Comparison of ENCODE assay signal across 8 cellular contexts in genomic region chr20:3209946-3210317, GRCh38. TPM values are rescaled to one million over a fixed set of nuclear protein-coding genes. Genes with fewer than 3 reads are reported as not detected.
DNase-seq lines count a peak whose midpoint lies in the region; ATAC-seq and TF ChIP-seq lines count a peak whose summit lies in the region.

No MANE protein-coding gene starts in this region.

- H3K27me3 ChIP-seq in AG04450 (ENCODE audit: control insufficient read depth, insufficient read depth, low read length): no peaks in the 10 kb centered on the region
- H3K27me3 ChIP-seq in hepatocyte: no peaks in the 10 kb centered on the region
- no peaks in the 10 kb centered on the region for H3K27me3 ChIP-seq in skeletal muscle tissue (ENCODE audit: control insufficient read depth in 3 of 3, insufficient read depth in 3 of 3, low read length in 3 of 3)

- ATAC-seq in HG02798 (IDR thresholded peaks at IDR 0.05; ENCODE audit: poor library complexity, unreplicated experiment) (peak; percentile 26), HG03139 (IDR thresholded peaks at IDR 0.05; ENCODE audit: unreplicated experiment) (no peak)

- no peaks in the 10 kb centered on the region for H3K9me2 ChIP-seq in hepatocyte (replicated peaks; ENCODE audit: insufficient read depth)

- POLR2A ChIA-PET in AG04450 (lab: Yijun Ruan, JAX): no interaction called here

- 6% methylated on average over 10 of the region's 10 CpGs for WGBS in hepatocyte (ENCODE audit: low lambda C conversion rate, missing lambda C conversion rate)

- H3K4me1 Mint-ChIP-seq in activated naive CD4-positive, alpha-beta T cell treated with anti-CD3 and anti-CD28 coated beads, Interleukin-2, amount 50 U/mL, for 24 hours: peaks cover 26% of the 10 kb centered on the region

- H3K4me3 ChIP-seq in AG04450 (ENCODE audit: low read depth, low read length) (peak overlapping the region; percentile 85), hepatocyte (peak overlapping the region; percentile 96), skeletal muscle tissue (ENCODE audit: low read length in 3 of 3) (peak overlapping the region; percentile 88 to 96 (median 89))

- H3K36me3 ChIP-seq in hepatocyte (replicated peaks; ENCODE audit: insufficient read depth, low read depth) (no peaks in the 10 kb centered on the region), skeletal muscle tissue (ENCODE audit: control insufficient read depth in 3 of 3, insufficient read depth in 3 of 3, low read length in 3 of 3) (peaks cover 9 to 13% (median 11%) of the 10 kb centered on the region in 3 donors)

- peak overlapping the region; percentile 91 for H3K27ac Mint-ChIP-seq in activated naive CD4-positive, alpha-beta T cell treated with anti-CD3 and anti-CD28 coated beads, Interleukin-2, amount 50 U/mL, for 24 hours

- H3K27me3 Mint-ChIP-seq in activated naive CD4-positive, alpha-beta T cell treated with anti-CD3 and anti-CD28 coated beads, Interleukin-2, amount 50 U/mL, for 24 hours: no peaks in the 10 kb centered on the region

- peak overlapping the region; percentile 95 for H2AFZ ChIP-seq in hepatocyte

- TF ChIP-seq CTCF in AG04450 (IDR thresholded peaks at IDR 0.05; ENCODE audit: low read depth, low read length) (no peak), hepatocyte (IDR thresholded peaks at IDR 0.05; ENCODE audit: poor library complexity) (no peak)

- peaks cover 5% of the 10 kb centered on the region for H4K20me1 ChIP-seq in hepatocyte (ENCODE audit: insufficient read depth, poor library complexity, severe bottlenecking)

- H3K9me3 ChIP-seq in AG04450 (ENCODE audit: control insufficient read depth, insufficient read depth, low read length): no peaks in the 10 kb centered on the region; the same call in 1 of the 2 replicates
- no peaks in the 10 kb centered on the region for H3K9me3 ChIP-seq in hepatocyte (ENCODE audit: low read depth)
- H3K9me3 ChIP-seq in skeletal muscle tissue (ENCODE audit: control insufficient read depth in 3 of 3, low read length in 3 of 3): no peaks in the 10 kb centered on the region

- peak overlapping the region; percentile 75 for H3K27ac ChIP-seq in AG04450 (ENCODE audit: low read depth, low read length)
- peak overlapping the region; percentile 97 for H3K27ac ChIP-seq in hepatocyte
- H3K27ac ChIP-seq in skeletal muscle tissue (ENCODE audit: low read depth, low read length): peak overlapping the region; percentile 64

- H3K79me2 ChIP-seq in hepatocyte: peaks cover 40% of the 10 kb centered on the region

- H3K4me3 Mint-ChIP-seq in activated naive CD4-positive, alpha-beta T cell treated with anti-CD3 and anti-CD28 coated beads, Interleukin-2, amount 50 U/mL, for 24 hours: peak overlapping the region; percentile 100

- H3K36me3 Mint-ChIP-seq in activated naive CD4-positive, alpha-beta T cell treated with anti-CD3 and anti-CD28 coated beads, Interleukin-2, amount 50 U/mL, for 24 hours: peaks cover 10% of the 10 kb centered on the region

- H3K4me2 ChIP-seq in hepatocyte: peak overlapping the region; percentile 97

- H3K4me1 ChIP-seq in hepatocyte (ENCODE audit: insufficient read depth) (peaks cover 13% of the 10 kb centered on the region), skeletal muscle tissue (ENCODE audit: control insufficient read depth in 3 of 3, insufficient read depth in 3 of 3, low read length in 3 of 3) (peaks cover 11 to 21% (median 12%) of the 10 kb centered on the region in 3 donors)

- H3K9me3 Mint-ChIP-seq in activated naive CD4-positive, alpha-beta T cell treated with anti-CD3 and anti-CD28 coated beads, Interleukin-2, amount 50 U/mL, for 24 hours: no peaks in the 10 kb centered on the region

- DNase-seq in AG04450 (ENCODE audit: low read depth, low spot score) (no peak), hepatocyte (ENCODE audit: low spot score) (no peak), cerebellar nuclear complex (lab: John Stamatoyannopoulos, UW) (no peak), HuH-7.5 (ENCODE audit: low spot score) (no peak)

- peak overlapping the region; percentile 82 to 92 (median 90) for H3K9ac ChIP-seq in skeletal muscle tissue (ENCODE audit: low read depth in 1 of 3, low read length in 3 of 3)

- CTCF ChIA-PET in AG04450 (lab: Charles Lee): interaction anchor here (2.7 kb wide), 1 partner anchor 9 kb away, joined by 16 read pairs; no protein-coding TSS in a partner anchor

RNA-seq across cellular contexts. Expression of gene ITPA, which starts 0.6 kb away (rescaled TPM):
- polyA plus RNA-seq in AG04450 (2011; rRNA removed) (25.2 and 29.8 TPM in 2 replicates), hepatocyte (48.2 and 73.9 TPM in 2 replicates)
- polyA minus RNA-seq in AG04450 (2011; rRNA and poly(A)+ RNA removed): 8.0 and 12.4 TPM in 2 replicates
- total RNA-seq in hepatocyte (27.8 and 33.5 TPM in 2 replicates), skeletal muscle tissue (42.8 TPM)

RNA-seq across cellular contexts. Expression of gene DDRGK1, which starts 5.5 kb away (rescaled TPM):
- polyA plus RNA-seq in AG04450 (2011; rRNA removed): 22.8 and 24.7 TPM in 2 replicates
- 13.5 and 14.5 TPM in 2 replicates for polyA minus RNA-seq in AG04450 (2011; rRNA and poly(A)+ RNA removed)
- total RNA-seq in hepatocyte: 92.9 and 95.2 TPM in 2 replicates
- 154 and 159 TPM in 2 replicates for polyA plus RNA-seq in hepatocyte
- total RNA-seq in skeletal muscle tissue: 20.4 TPM

RNA-seq across cellular contexts. Expression of gene SLC4A11, which starts 29.1 kb away (rescaled TPM):
- 0.47 and 0.53 TPM in 2 replicates for polyA plus RNA-seq in AG04450 (2011; rRNA removed)
- 0.46 and 0.83 TPM in 2 replicates for polyA minus RNA-seq in AG04450 (2011; rRNA and poly(A)+ RNA removed)
- 0.28 and 0.37 TPM in 2 replicates for total RNA-seq in hepatocyte
- polyA plus RNA-seq in hepatocyte: 1.3 and 2.3 TPM in 2 replicates
- total RNA-seq in skeletal muscle tissue: under 0.01 TPM

RNA-seq across cellular contexts. Expression of gene LZTS3, which starts 36.6 kb away (rescaled TPM):
- 2.0 and 3.1 TPM in 2 replicates for polyA plus RNA-seq in AG04450 (2011; rRNA removed)
- polyA minus RNA-seq in AG04450 (2011; rRNA and poly(A)+ RNA removed): 2.5 and 2.9 TPM in 2 replicates
- total RNA-seq in hepatocyte: 36.4 and 38.1 TPM in 2 replicates
- 32.7 and 35.3 TPM in 2 replicates for polyA plus RNA-seq in hepatocyte
- 1.6 TPM for total RNA-seq in skeletal muscle tissue

RNA-seq across cellular contexts. Expression of gene FASTKD5, which starts 50.3 kb away (rescaled TPM):
- polyA plus RNA-seq in AG04450 (2011; rRNA removed) (16.2 and 20.0 TPM in 2 replicates), hepatocyte (16.0 and 21.8 TPM in 2 replicates)
- polyA minus RNA-seq in AG04450 (2011; rRNA and poly(A)+ RNA removed): 18.2 and 23.7 TPM in 2 replicates
- total RNA-seq in hepatocyte (25.2 and 27.8 TPM in 2 replicates), skeletal muscle tissue (12.5 TPM)
